Comparison of ENCODE assay signal across 9 cellular contexts in the genomic region with DNA sequence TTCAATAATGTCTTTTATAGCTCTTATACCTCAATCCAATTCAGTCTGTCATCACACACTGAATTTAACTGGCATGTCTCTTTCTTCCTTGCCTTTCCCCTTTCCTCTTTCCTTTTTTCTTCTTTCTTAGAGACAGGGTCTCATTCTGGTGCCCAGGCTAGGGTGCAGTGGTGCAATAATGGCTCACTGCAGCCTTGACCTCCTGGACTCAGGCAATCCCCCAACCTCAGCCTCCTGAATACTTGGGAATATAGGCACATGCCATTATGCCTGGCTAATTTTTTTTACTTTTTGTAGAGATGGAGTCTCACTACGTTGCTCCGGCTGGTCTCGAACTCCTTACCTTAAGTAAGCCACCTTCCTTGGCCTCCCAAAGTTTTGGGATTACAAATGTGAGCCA.
A peak's percentile ranks its signal among the peaks of the same experiment; 100 is the strongest.
DNase-seq lines count a peak whose midpoint lies in the region; ATAC-seq and TF ChIP-seq lines count a peak whose summit lies in the region.
"Had no signal": no experiment of that assay in that cellular context is flagged by ENCODE, and none has a peak within 500 bp of the region (broad histone marks: within the 10 kb centered on the region; RNA-seq: fewer than 3 reads in every experiment).

No MANE protein-coding gene starts in this region.

- H3K9me3 Mint-ChIP-seq in activated CD8-positive, alpha-beta memory T cell treated with anti-CD3 and anti-CD28 coated beads, Interleukin-2, amount 10 ng/mL, durations not matched to agents 7 days and 5 days (ENCODE audit: low read depth), result no peaks in the 10 kb centered on the region
- H3K9me3 Mint-ChIP-seq in activated CD8-positive, alpha-beta T cell treated with anti-CD3 and anti-CD28 coated beads for 36 hours, result no peaks in the 10 kb centered on the region

- CTCF ChIA-PET in activated CD8-positive, alpha-beta memory T cell treated with anti-CD3 and anti-CD28 coated beads, Interleukin-2, amount 10 ng/mL, durations not matched to agents 7 days and 5 days (lab: Charles Lee), result interaction anchor here (1.2 to 1.3 kb wide), 2 partner anchors 14 to 112 kb away, joined by 3 read pairs; a partner anchor contains a TSS
- CTCF ChIA-PET in activated CD8-positive, alpha-beta T cell treated with anti-CD3 and anti-CD28 coated beads for 36 hours (lab: Charles Lee), result interaction anchor here (0.9 kb wide), 1 partner anchor 27 kb away, joined by 3 read pairs; no protein-coding TSS in a partner anchor

- intact Hi-C loops in activated CD8-positive, alpha-beta T cell treated with anti-CD3 and anti-CD28 coated beads for 36 hours (cut with micrococcal nuclease), result no loop called here
- intact Hi-C loops in thyroid gland (cut with DNase I), result no loop called here

- ATAC-seq in activated CD8-positive, alpha-beta memory T cell treated with anti-CD3 and anti-CD28 coated beads, Interleukin-2, amount 10 ng/mL, durations not matched to agents 7 days and 5 days, result no peak
- ATAC-seq in activated CD8-positive, alpha-beta T cell treated with anti-CD3 and anti-CD28 coated beads for 36 hours, result no peak
- ATAC-seq in left lobe of liver, result peak; percentile 15
- no peak for ATAC-seq in GM18520 (IDR thresholded peaks at IDR 0.05; ENCODE audit: unreplicated experiment)

- peak overlapping the region; percentile 59 to 78 (median 76) for H3K27ac ChIP-seq in thyroid gland

- WGBS in thyroid gland, 2 donors, result 98 to 99% methylated on average over 3 of the region's 3 CpGs

- H3K27ac Mint-ChIP-seq in activated CD8-positive, alpha-beta memory T cell treated with anti-CD3 and anti-CD28 coated beads, Interleukin-2, amount 10 ng/mL, durations not matched to agents 7 days and 5 days, result peak overlapping the region; percentile 92
- peak overlapping the region; percentile 90 for H3K27ac Mint-ChIP-seq in activated CD8-positive, alpha-beta T cell treated with anti-CD3 and anti-CD28 coated beads for 36 hours

- peak overlapping the region; percentile 26 for H3K4me3 Mint-ChIP-seq in activated CD8-positive, alpha-beta memory T cell treated with anti-CD3 and anti-CD28 coated beads, Interleukin-2, amount 10 ng/mL, durations not matched to agents 7 days and 5 days
- no peak overlapping the region for H3K4me3 Mint-ChIP-seq in activated CD8-positive, alpha-beta T cell treated with anti-CD3 and anti-CD28 coated beads for 36 hours

- TF ChIP-seq POLR2A in thyroid gland (IDR thresholded peaks at IDR 0.05), result no peak

- peaks cover 7 to 17% of the 10 kb centered on the region in 2 donors for H3K4me1 ChIP-seq in thyroid gland

- H3K9me3 ChIP-seq in thyroid gland, result no peaks in the 10 kb centered on the region

- H3K4me3 ChIP-seq in thyroid gland (replicated peaks in 1 of 3), result no peak overlapping the region
- no peak overlapping the region for H3K4me3 ChIP-seq in H7 (ENCODE audit: insufficient read depth, low read depth, low read length)

- POLR2A ChIA-PET in activated CD8-positive, alpha-beta T cell treated with anti-CD3 and anti-CD28 coated beads for 36 hours (lab: Charles Lee), result no interaction called here

- TF ChIP-seq CTCF in activated CD8-positive, alpha-beta T cell treated with anti-CD3 and anti-CD28 coated beads for 36 hours (IDR thresholded peaks at IDR 0.05), result no peak
- TF ChIP-seq CTCF in thyroid gland (IDR thresholded peaks at IDR 0.05), result no peak

- DNase-seq in activated CD8-positive, alpha-beta memory T cell treated with anti-CD3 and anti-CD28 coated beads, Interleukin-2, amount 10 ng/mL, durations not matched to agents 7 days and 5 days, result no peak
- DNase-seq in activated CD8-positive, alpha-beta memory T cell treated with anti-CD3 and anti-CD28 coated beads, Interleukin-2, amount 50 U/mL, for 48 hours, result no peak
- DNase-seq in activated CD8-positive, alpha-beta T cell treated with anti-CD3 and anti-CD28 coated beads for 36 hours, result no peak
- DNase-seq in left lobe of liver (ENCODE audit: low spot score) (no peak), thyroid gland (no peak), SIG-M5 treated with dmso at 0.1 percent for 504 hours (lab: John Stamatoyannopoulos, UW; ENCODE audit: unreplicated experiment) (no peak), H7 (no peak)
- DNase-seq: heart left ventricle had no signal

- peaks cover 24% of the 10 kb centered on the region for H3K4me1 Mint-ChIP-seq in activated CD8-positive, alpha-beta memory T cell treated with anti-CD3 and anti-CD28 coated beads, Interleukin-2, amount 10 ng/mL, durations not matched to agents 7 days and 5 days
- H3K4me1 Mint-ChIP-seq in activated CD8-positive, alpha-beta T cell treated with anti-CD3 and anti-CD28 coated beads for 36 hours (ENCODE audit: low read depth), result peaks cover 21% of the 10 kb centered on the region

- H3K36me3 ChIP-seq in thyroid gland, result no peaks in the 10 kb centered on the region
- H3K36me3 ChIP-seq in H7 (replicated peaks; ENCODE audit: control insufficient read depth, insufficient read depth, low read length), result no peaks in the 10 kb centered on the region

- H3K27me3 Mint-ChIP-seq in activated CD8-positive, alpha-beta memory T cell treated with anti-CD3 and anti-CD28 coated beads, Interleukin-2, amount 10 ng/mL, durations not matched to agents 7 days and 5 days, result no peaks in the 10 kb centered on the region
- H3K27me3 Mint-ChIP-seq in activated CD8-positive, alpha-beta T cell treated with anti-CD3 and anti-CD28 coated beads for 36 hours, result no peaks in the 10 kb centered on the region

- H3K27me3 ChIP-seq in thyroid gland, result no peaks in the 10 kb centered on the region
- no peaks in the 10 kb centered on the region for H3K27me3 ChIP-seq in H7 (ENCODE audit: control insufficient read depth, insufficient read depth, low read length)
- H3K27me3 ChIP-seq: heart left ventricle had no signal

- peaks cover 35% of the 10 kb centered on the region for H3K36me3 Mint-ChIP-seq in activated CD8-positive, alpha-beta memory T cell treated with anti-CD3 and anti-CD28 coated beads, Interleukin-2, amount 10 ng/mL, durations not matched to agents 7 days and 5 days
- peaks cover 12% of the 10 kb centered on the region for H3K36me3 Mint-ChIP-seq in activated CD8-positive, alpha-beta T cell treated with anti-CD3 and anti-CD28 coated beads for 36 hours (ENCODE audit: low read depth)
